In genomic region chr1:67169496-67169895, GRCh38 we compare ENCODE assay signal across 25 cellular contexts. TPM values are rescaled to one million over a fixed set of nuclear protein-coding genes. Genes with fewer than 3 reads are reported as not detected.
DNase-seq lines count a peak whose midpoint lies in the region; ATAC-seq and TF ChIP-seq lines count a peak whose summit lies in the region.
"Had no signal": no experiment of that assay in that cellular context is flagged by ENCODE, and none has a peak within 500 bp of the region (broad histone marks: within the 10 kb centered on the region; RNA-seq: fewer than 3 reads in every experiment).

No MANE protein-coding gene starts in this region.

- no peak overlapping the region for H3K4me3 ChIP-seq in left lung
- no peak overlapping the region for H3K4me3 ChIP-seq in aorta (ENCODE audit: low read length in 2 of 2)
- H3K4me3 ChIP-seq: dorsolateral prefrontal cortex, esophagus muscularis mucosa, uterus had no signal

- H3K27me3 ChIP-seq in left lung, result no peaks in the 10 kb centered on the region
- H3K27me3 ChIP-seq in aorta (ENCODE audit: control insufficient read depth in 1 of 2, insufficient read depth in 2 of 2, low read length in 1 of 2), result no peaks in the 10 kb centered on the region
- H3K27me3 ChIP-seq: dorsolateral prefrontal cortex, esophagus muscularis mucosa, uterus had no signal

- WGBS in aorta, 2 donors, result 79 to 81% methylated on average over 2 of the region's 2 CpGs

- CTCF ChIA-PET in activated CD8-positive, alpha-beta T cell treated with anti-CD3 and anti-CD28 coated beads for 36 hours (lab: Charles Lee), result interaction anchor here (1.0 to 6.7 kb wide), 3 partner anchors 44 to 332 kb away, joined by 3 to 70 read pairs (median 3); no protein-coding TSS in a partner anchor
- CTCF ChIA-PET in activated CD8-positive, alpha-beta T cell treated with anti-CD3 and anti-CD28 coated beads, Interleukin-2, amount 10 ng/mL, durations not matched to agents 7 days and 5 days (lab: Charles Lee), result interaction anchor here (1.5 to 13.1 kb wide), 4 partner anchors 20 to 405 kb away, joined by 4 to 173 read pairs (median 21); no protein-coding TSS in a partner anchor

- H3K4me3 Mint-ChIP-seq in activated CD8-positive, alpha-beta T cell treated with anti-CD3 and anti-CD28 coated beads for 36 hours, result peak overlapping the region; percentile 5
- H3K4me3 Mint-ChIP-seq in activated CD8-positive, alpha-beta T cell treated with anti-CD3 and anti-CD28 coated beads, Interleukin-2, amount 10 ng/mL, durations not matched to agents 7 days and 5 days, result no peak overlapping the region
- H3K4me3 Mint-ChIP-seq: activated naive CD8-positive, alpha-beta T cell treated with anti-CD3 and anti-CD28 coated beads, Interleukin-2, amount 10 ng/mL, durations not matched to agents 7 days and 5 days; mesothelial cell of epicardium had no signal

- H3K4me1 ChIP-seq in left lung, result no peaks in the 10 kb centered on the region
- H3K4me1 ChIP-seq in aorta (ENCODE audit: control insufficient read depth in 1 of 2, insufficient read depth in 2 of 2, low read length in 2 of 2), result no peaks in the 10 kb centered on the region
- H3K4me1 ChIP-seq: esophagus muscularis mucosa, uterus had no signal

- no peaks in the 10 kb centered on the region for H3K36me3 Mint-ChIP-seq in activated CD8-positive, alpha-beta T cell treated with anti-CD3 and anti-CD28 coated beads for 36 hours (ENCODE audit: low read depth)
- peaks cover 9% of the 10 kb centered on the region for H3K36me3 Mint-ChIP-seq in activated CD8-positive, alpha-beta T cell treated with anti-CD3 and anti-CD28 coated beads, Interleukin-2, amount 10 ng/mL, durations not matched to agents 7 days and 5 days (ENCODE audit: low read depth)
- H3K36me3 Mint-ChIP-seq: mesothelial cell of epicardium had no signal

- intact Hi-C loops in activated CD8-positive, alpha-beta T cell treated with anti-CD3 and anti-CD28 coated beads for 36 hours (cut with micrococcal nuclease), result no loop called here
- intact Hi-C loops in left lung (cut with DNase I), result no loop called here
- intact Hi-C loops in aorta (cut with DNase I), result no loop called here

- H3K9me3 Mint-ChIP-seq in activated CD8-positive, alpha-beta T cell treated with anti-CD3 and anti-CD28 coated beads for 36 hours, result peaks cover 4% of the 10 kb centered on the region
- H3K9me3 Mint-ChIP-seq in activated CD8-positive, alpha-beta T cell treated with anti-CD3 and anti-CD28 coated beads, Interleukin-2, amount 10 ng/mL, durations not matched to agents 7 days and 5 days (ENCODE audit: insufficient read depth), result no peaks in the 10 kb centered on the region
- H3K9me3 Mint-ChIP-seq: mesothelial cell of epicardium had no signal

- H3K27ac ChIP-seq in left lung (no peak overlapping the region), aorta (ENCODE audit: low read depth in 1 of 2, low read length in 2 of 2) (no peak overlapping the region)
- H3K27ac ChIP-seq: dorsolateral prefrontal cortex, esophagus muscularis mucosa, uterus had no signal

- no peak for DNase-seq in activated CD8-positive, alpha-beta T cell treated with anti-CD3 and anti-CD28 coated beads for 36 hours
- no peak for DNase-seq in activated CD8-positive, alpha-beta T cell treated with anti-CD3 and anti-CD28 coated beads, Interleukin-2, amount 10 ng/mL, durations not matched to agents 7 days and 5 days
- DNase-seq in left lung (no peak), iPS-NIHi7 (ENCODE audit: extremely low spot score) (no peak), aorta (no peak)
- DNase-seq: activated CD4-positive, CD25-positive, alpha-beta regulatory T cell treated with anti-CD3 and anti-CD28 coated beads, Interleukin-2, amount 50 U/mL, for 72 hours; activated CD8-positive, alpha-beta memory T cell treated with anti-CD3 and anti-CD28 coated beads, Interleukin-2, amount 50 U/mL, for 48 hours; activated naive CD8-positive, alpha-beta T cell treated with anti-CD3 and anti-CD28 coated beads, Interleukin-2, amount 10 ng/mL, durations not matched to agents 7 days and 5 days; C1 segment of cervical spinal cord; DMS79; dorsolateral prefrontal cortex; MM.1S; NCI-H2029 treated with DMSO at 0.1 percent for 48 hours; NCI-H524 treated with DMSO at 0.1 percent for 48 hours; SHP77 treated with DMSO at 0.1 percent for 48 hours; uterus had no signal

- peak overlapping the region; percentile 20 for H3K27ac Mint-ChIP-seq in activated CD8-positive, alpha-beta T cell treated with anti-CD3 and anti-CD28 coated beads for 36 hours
- no peak overlapping the region for H3K27ac Mint-ChIP-seq in activated CD8-positive, alpha-beta T cell treated with anti-CD3 and anti-CD28 coated beads, Interleukin-2, amount 10 ng/mL, durations not matched to agents 7 days and 5 days
- H3K27ac Mint-ChIP-seq: activated naive CD8-positive, alpha-beta T cell treated with anti-CD3 and anti-CD28 coated beads, Interleukin-2, amount 10 ng/mL, durations not matched to agents 7 days and 5 days; mesothelial cell of epicardium had no signal

- no peaks in the 10 kb centered on the region for H3K36me3 ChIP-seq in left lung
- H3K36me3 ChIP-seq in aorta (ENCODE audit: control insufficient read depth in 1 of 2, insufficient read depth in 2 of 2, low read length in 1 of 2), result no peaks in the 10 kb centered on the region
- H3K36me3 ChIP-seq: esophagus muscularis mucosa, uterus had no signal

- peaks cover 53% of the 10 kb centered on the region for H3K4me1 Mint-ChIP-seq in activated CD8-positive, alpha-beta T cell treated with anti-CD3 and anti-CD28 coated beads for 36 hours (ENCODE audit: low read depth)
- H3K4me1 Mint-ChIP-seq in activated CD8-positive, alpha-beta T cell treated with anti-CD3 and anti-CD28 coated beads, Interleukin-2, amount 10 ng/mL, durations not matched to agents 7 days and 5 days (ENCODE audit: low read depth), result peaks cover 48% of the 10 kb centered on the region

- POLR2A ChIA-PET in activated CD8-positive, alpha-beta T cell treated with anti-CD3 and anti-CD28 coated beads for 36 hours (lab: Charles Lee), result interaction anchor here (0.6 kb wide), 1 partner anchor 116 kb away, joined by 3 read pairs; no protein-coding TSS in a partner anchor
- POLR2A ChIA-PET in activated CD8-positive, alpha-beta T cell treated with anti-CD3 and anti-CD28 coated beads, Interleukin-2, amount 10 ng/mL, durations not matched to agents 7 days and 5 days (lab: Charles Lee), result no interaction called here

- peaks cover 4% of the 10 kb centered on the region for H3K27me3 Mint-ChIP-seq in activated CD8-positive, alpha-beta T cell treated with anti-CD3 and anti-CD28 coated beads for 36 hours
- H3K27me3 Mint-ChIP-seq in activated CD8-positive, alpha-beta T cell treated with anti-CD3 and anti-CD28 coated beads, Interleukin-2, amount 10 ng/mL, durations not matched to agents 7 days and 5 days (ENCODE audit: low read depth), result peaks cover 10% of the 10 kb centered on the region

- ATAC-seq in activated CD8-positive, alpha-beta T cell treated with anti-CD3 and anti-CD28 coated beads for 36 hours, result no peak
- ATAC-seq in activated CD8-positive, alpha-beta T cell treated with anti-CD3 and anti-CD28 coated beads, Interleukin-2, amount 10 ng/mL, durations not matched to agents 7 days and 5 days, result no peak
- peak; percentile 32 for ATAC-seq in GM21529 (IDR thresholded peaks at IDR 0.05; ENCODE audit: unreplicated experiment)
- peak; percentile 57 for ATAC-seq in HG03175 (IDR thresholded peaks at IDR 0.05; ENCODE audit: unreplicated experiment)
- peak; percentile 70 for ATAC-seq in left lung
- no peak for ATAC-seq in aorta (ENCODE audit: low FRiP score)
- ATAC-seq in HG03135 (IDR thresholded peaks at IDR 0.05; ENCODE audit: unreplicated experiment), result no peak

- no peak for TF ChIP-seq CTCF in activated CD8-positive, alpha-beta T cell treated with anti-CD3 and anti-CD28 coated beads for 36 hours (IDR thresholded peaks at IDR 0.05)
- TF ChIP-seq CTCF in left lung (IDR thresholded peaks at IDR 0.05), result no peak

- H3K9me3 ChIP-seq in left lung, result no peaks in the 10 kb centered on the region
- no peaks in the 10 kb centered on the region for H3K9me3 ChIP-seq in aorta (ENCODE audit: control insufficient read depth, low read length)
- H3K9me3 ChIP-seq: esophagus muscularis mucosa, uterus had no signal

RNA-seq across cellular contexts. Expression of gene IL23R, which starts 3.2 kb away (rescaled TPM):
- 1 to 10 TPM; 1.0 to 1.2 TPM for total RNA-seq in activated CD8-positive, alpha-beta T cell treated with anti-CD3 and anti-CD28 coated beads for 36 hours
- total RNA-seq in activated CD8-positive, alpha-beta T cell treated with anti-CD3 and anti-CD28 coated beads, Interleukin-2, amount 10 ng/mL, durations not matched to agents 7 days and 5 days, result under 1 TPM; 0.45 to 0.47 TPM
- under 1 TPM in 1 of 2 donors, not detected in 1; 0.31 TPM for total RNA-seq in left lung
- total RNA-seq in aorta, result under 1 TPM in 1 of 2 donors, not detected in 1; 0.21 TPM
- polyA plus RNA-seq in aorta, result not detected
- total RNA-seq: A172, bronchial epithelial cell, esophagus muscularis mucosa had no signal
- polyA plus RNA-seq: keratinocyte had no signal

RNA-seq across cellular contexts. Expression of gene C1orf141, which starts 34.7 kb away (rescaled TPM):
- not detected for total RNA-seq in activated CD8-positive, alpha-beta T cell treated with anti-CD3 and anti-CD28 coated beads for 36 hours
- not detected for total RNA-seq in activated CD8-positive, alpha-beta T cell treated with anti-CD3 and anti-CD28 coated beads, Interleukin-2, amount 10 ng/mL, durations not matched to agents 7 days and 5 days
- total RNA-seq in left lung, result under 1 TPM in 1 of 2 donors, not detected in 1; 0.45 TPM
- not detected for total RNA-seq in aorta
- under 1 TPM in 1 of 2 donors, not detected in 1; 0.13 TPM for polyA plus RNA-seq in aorta
- total RNA-seq: A172; activated naive CD8-positive, alpha-beta T cell treated with anti-CD3 and anti-CD28 coated beads, Interleukin-2, amount 10 ng/mL, durations not matched to agents 7 days and 5 days; bronchial epithelial cell; esophagus muscularis mucosa; OCI-LY7; uterus had no signal
- polyA plus RNA-seq: keratinocyte had no signal

Comparison
In these comparisons a context has a peak if more than half of its experiments do, and no peak if none do; other contexts are left out.
1. ATAC-seq: peak in GM21529 (single experiment), HG03175 (single experiment) and left lung (single experiment); none in activated CD8-positive, alpha-beta T cell treated with anti-CD3 and anti-CD28 coated beads for 36 hours (single experiment), activated CD8-positive, alpha-beta T cell treated with anti-CD3 and anti-CD28 coated beads, Interleukin-2, amount 10 ng/mL, durations not matched to agents 7 days and 5 days (single experiment), aorta (single experiment) and HG03135 (single experiment).